In genomic region chr14:54908230-54908629, GRCh38 we compare ENCODE assay signal across 16 cellular contexts. TPM values are rescaled to one million over a fixed set of nuclear protein-coding genes. Genes with fewer than 3 reads are reported as not detected.
DNase-seq lines count a peak whose midpoint lies in the region; ATAC-seq and TF ChIP-seq lines count a peak whose summit lies in the region.
"Had no signal": no experiment of that assay in that cellular context is flagged by ENCODE, and none has a peak within 500 bp of the region (broad histone marks: within the 10 kb centered on the region; RNA-seq: fewer than 3 reads in every experiment).

No MANE protein-coding gene starts in this region.

- H4K20me1 ChIP-seq in KMS-11 (ENCODE audit: insufficient read depth), result no peaks in the 10 kb centered on the region

- CTCF ChIA-PET in activated CD4-positive, alpha-beta memory T cell treated with anti-CD3 and anti-CD28 coated beads for 36 hours (lab: Charles Lee), result no interaction called here

- ATAC-seq in naive B cell (ENCODE audit: low read depth in 2 of 2), result peak; percentile 34 to 43
- no peak for ATAC-seq in GM18858 (IDR thresholded peaks at IDR 0.05; ENCODE audit: unreplicated experiment)
- ATAC-seq in HG03097 (IDR thresholded peaks at IDR 0.05; ENCODE audit: low FRiP score, unreplicated experiment), result no peak
- ATAC-seq: HCT116 had no signal

- H2AFZ ChIP-seq in KMS-11 (ENCODE audit: low read depth), result peak overlapping the region; percentile 24

- peak overlapping the region; percentile 16; the same call in 1 of the 2 replicates for H3K9ac ChIP-seq in KMS-11

- no peaks in the 10 kb centered on the region for H3K27me3 Mint-ChIP-seq in activated CD4-positive, alpha-beta T cell treated with anti-CD3 and anti-CD28 coated beads, Interleukin-2, amount 10 ng/mL, durations not matched to agents 24 days and 14 days
- H3K27me3 Mint-ChIP-seq in activated CD4-positive, alpha-beta memory T cell treated with anti-CD3 and anti-CD28 coated beads for 36 hours, result no peaks in the 10 kb centered on the region
- H3K27me3 Mint-ChIP-seq in naive B cell, result no peaks in the 10 kb centered on the region

- H3K79me2 ChIP-seq in KMS-11 (ENCODE audit: insufficient read depth, low read depth), result no peaks in the 10 kb centered on the region

- no peaks in the 10 kb centered on the region for H3K36me3 ChIP-seq in KMS-11 (ENCODE audit: insufficient read depth)
- H3K36me3 ChIP-seq: brain microvascular endothelial cell, ovary had no signal

- TF ChIP-seq CTCF in KMS-11 (conservative IDR thresholded peaks at IDR 0.05; ENCODE audit: low read depth, low read length), result no peak

- H3K4me3 Mint-ChIP-seq in activated CD4-positive, alpha-beta T cell treated with anti-CD3 and anti-CD28 coated beads, Interleukin-2, amount 10 ng/mL, durations not matched to agents 24 days and 14 days, result peak overlapping the region; percentile 66
- peak overlapping the region; percentile 22 for H3K4me3 Mint-ChIP-seq in activated CD4-positive, alpha-beta memory T cell treated with anti-CD3 and anti-CD28 coated beads for 36 hours
- H3K4me3 Mint-ChIP-seq in naive B cell, result no peak overlapping the region

- no peak overlapping the region for H3K4me3 ChIP-seq in KMS-11 (IDR thresholded peaks at IDR 0.05; ENCODE audit: insufficient read depth, low read depth, low read length)
- H3K4me3 ChIP-seq: ovary, skin epidermis, testis had no signal

- no peaks in the 10 kb centered on the region for H3K27me3 ChIP-seq in KMS-11 (ENCODE audit: insufficient read depth, low read depth)
- H3K27me3 ChIP-seq: brain microvascular endothelial cell, ovary, testis had no signal

- DNase-seq in activated CD4-positive, alpha-beta T cell treated with anti-CD3 and anti-CD28 coated beads, Interleukin-2, amount 10 ng/mL, durations not matched to agents 24 days and 14 days, result peak; percentile 78
- no peak for DNase-seq in activated CD4-positive, alpha-beta T cell treated with anti-CD3 and anti-CD28 coated beads for 48 hours
- no peak for DNase-seq in activated CD4-positive, alpha-beta memory T cell treated with anti-CD3 and anti-CD28 coated beads for 36 hours
- no peak for DNase-seq in naive B cell
- no peak for DNase-seq in 8988T
- DNase-seq: brain microvascular endothelial cell, COR-L47, foreskin melanocyte, islet precursor cell, ovary, testis had no signal

- H3K9me3 Mint-ChIP-seq in activated CD4-positive, alpha-beta T cell treated with anti-CD3 and anti-CD28 coated beads, Interleukin-2, amount 10 ng/mL, durations not matched to agents 24 days and 14 days, result peaks cover 5% of the 10 kb centered on the region
- H3K9me3 Mint-ChIP-seq in activated CD4-positive, alpha-beta memory T cell treated with anti-CD3 and anti-CD28 coated beads for 36 hours, result no peaks in the 10 kb centered on the region
- no peaks in the 10 kb centered on the region for H3K9me3 Mint-ChIP-seq in naive B cell

- H3K4me1 ChIP-seq in KMS-11 (ENCODE audit: low read depth, poor library complexity, severe bottlenecking), result peaks cover 42% of the 10 kb centered on the region
- H3K4me1 ChIP-seq: testis had no signal

- intact Hi-C loops in activated CD4-positive, alpha-beta T cell treated with anti-CD3 and anti-CD28 coated beads, Interleukin-2, amount 10 ng/mL, durations not matched to agents 24 days and 14 days (cut with micrococcal nuclease), result no loop called here
- intact Hi-C loops in activated CD4-positive, alpha-beta memory T cell treated with anti-CD3 and anti-CD28 coated beads for 36 hours (cut with micrococcal nuclease), result loop anchor here (10.0 kb wide), 1 partner anchor 283 kb away; no protein-coding TSS in a partner anchor

- peak overlapping the region; percentile 58 for H3K4me2 ChIP-seq in KMS-11

- H3K36me3 Mint-ChIP-seq in activated CD4-positive, alpha-beta T cell treated with anti-CD3 and anti-CD28 coated beads, Interleukin-2, amount 10 ng/mL, durations not matched to agents 24 days and 14 days (ENCODE audit: low read depth), result no peaks in the 10 kb centered on the region
- no peaks in the 10 kb centered on the region for H3K36me3 Mint-ChIP-seq in activated CD4-positive, alpha-beta memory T cell treated with anti-CD3 and anti-CD28 coated beads for 36 hours
- H3K36me3 Mint-ChIP-seq in naive B cell, result no peaks in the 10 kb centered on the region

- peaks cover 29% of the 10 kb centered on the region for H3K4me1 Mint-ChIP-seq in activated CD4-positive, alpha-beta T cell treated with anti-CD3 and anti-CD28 coated beads, Interleukin-2, amount 10 ng/mL, durations not matched to agents 24 days and 14 days
- H3K4me1 Mint-ChIP-seq in activated CD4-positive, alpha-beta memory T cell treated with anti-CD3 and anti-CD28 coated beads for 36 hours (ENCODE audit: low read depth), result peaks cover 15% of the 10 kb centered on the region
- H3K4me1 Mint-ChIP-seq in naive B cell, result peaks cover 2 to 7% (median 3%) of the 10 kb centered on the region in 3 donors

- POLR2A ChIA-PET in activated CD4-positive, alpha-beta memory T cell treated with anti-CD3 and anti-CD28 coated beads for 36 hours (lab: Charles Lee), result no interaction called here

- peak overlapping the region; percentile 85 for H3K27ac Mint-ChIP-seq in activated CD4-positive, alpha-beta T cell treated with anti-CD3 and anti-CD28 coated beads, Interleukin-2, amount 10 ng/mL, durations not matched to agents 24 days and 14 days
- peak overlapping the region; percentile 43 for H3K27ac Mint-ChIP-seq in activated CD4-positive, alpha-beta memory T cell treated with anti-CD3 and anti-CD28 coated beads for 36 hours
- H3K27ac Mint-ChIP-seq in naive B cell, result no peak overlapping the region

- H3K27ac ChIP-seq in KMS-11, result peak overlapping the region; percentile 52
- H3K27ac ChIP-seq: brain microvascular endothelial cell, ovary, skin epidermis, testis had no signal

RNA-seq across cellular contexts. Expression of gene GCH1, which starts 5.6 kb away (rescaled TPM):
- 49.8 and 49.9 TPM in 2 replicates for total RNA-seq in activated CD4-positive, alpha-beta T cell treated with anti-CD3 and anti-CD28 coated beads, Interleukin-2, amount 10 ng/mL, durations not matched to agents 24 days and 14 days
- 10 to 100 TPM; 40.8 to 42.3 TPM for total RNA-seq in activated CD4-positive, alpha-beta memory T cell treated with anti-CD3 and anti-CD28 coated beads for 36 hours
- 10 to 100 TPM; 18.8 to 31.2 (median 27.8) TPM for polyA plus RNA-seq in naive B cell (ENCODE audit: low read depth in 6 of 6)

Comparison
In these comparisons a context has a peak if more than half of its experiments do, and no peak if none do; other contexts are left out.
1. H3K27ac Mint-ChIP-seq: peak in activated CD4-positive, alpha-beta T cell treated with anti-CD3 and anti-CD28 coated beads, Interleukin-2, amount 10 ng/mL, durations not matched to agents 24 days and 14 days (single experiment) and activated CD4-positive, alpha-beta memory T cell treated with anti-CD3 and anti-CD28 coated beads for 36 hours (single experiment); none in naive B cell (0 of 6).
2. H3K4me3 Mint-ChIP-seq: peak in activated CD4-positive, alpha-beta T cell treated with anti-CD3 and anti-CD28 coated beads, Interleukin-2, amount 10 ng/mL, durations not matched to agents 24 days and 14 days (single experiment) and activated CD4-positive, alpha-beta memory T cell treated with anti-CD3 and anti-CD28 coated beads for 36 hours (single experiment); none in naive B cell (0 of 8).
3. ATAC-seq: peak in naive B cell (2 of 2); none in GM18858 (single experiment) and HG03097 (single experiment).